Comparison of ENCODE assay signal across 22 cellular contexts in the genomic region with DNA sequence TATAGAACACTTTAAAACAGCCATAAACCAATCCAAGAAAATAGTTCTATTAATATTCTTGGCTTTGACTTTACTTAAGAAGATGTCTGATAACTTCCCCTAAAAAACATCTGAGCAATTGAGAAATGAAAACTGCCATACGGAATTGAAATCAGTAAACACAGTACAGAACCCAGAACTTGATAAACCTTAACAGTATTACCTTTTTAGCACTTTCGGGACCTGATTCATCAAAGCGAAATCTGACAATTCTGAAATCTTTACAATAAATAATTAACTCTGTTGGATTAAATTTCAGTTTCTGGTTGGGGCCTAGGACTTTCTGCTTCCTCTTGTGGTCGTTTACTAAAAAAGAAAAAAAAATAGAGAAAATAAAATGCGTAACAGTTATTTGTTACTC.
"Had no signal": no experiment of that assay in that cellular context is flagged by ENCODE, and none has a peak within 500 bp of the region (broad histone marks: within the 10 kb centered on the region; RNA-seq: fewer than 3 reads in every experiment).

No MANE protein-coding gene starts in this region.

- FAIRE-seq: endothelial cell of umbilical vein, TTC549 had no signal

- H3K4me1 ChIP-seq: neural progenitor cell, uterus had no signal

- H2AFZ ChIP-seq: neural progenitor cell had no signal

- H3K9ac ChIP-seq: neural progenitor cell had no signal

- H3K36me3 ChIP-seq: neural progenitor cell, uterus had no signal

- H3K9me3 ChIP-seq: body of pancreas, left ventricle myocardium inferior, sigmoid colon, stomach, uterus had no signal

- H3K4me2 ChIP-seq: neural progenitor cell, smooth muscle cell had no signal

- DNase-seq: activated CD4-positive, alpha-beta T cell treated with anti-CD3 and anti-CD28 coated beads for 1 hour; activated gamma-delta T cell treated with Interleukin-2 at 50 U/mL for 16 hours; activated T-cell treated with anti-CD3 and anti-CD28 coated beads, Interleukin-2, amount 50 U/mL, for 1 hour; body of pancreas; dermis blood vessel endothelial cell; effector memory CD4-positive, alpha-beta T cell; immature natural killer cell; kidney glomerular epithelial cell; left ventricle myocardium inferior; naive thymus-derived CD8-positive, alpha-beta T cell; sigmoid colon; stimulated activated CD4-positive, alpha-beta T cell treated with anti-CD3 and anti-CD28 coated beads, Interleukin-15, amount 100 ng/mL, for 24 hours; stomach; trophoblast cell; uterus had no signal

- H3K4me3 ChIP-seq: body of pancreas, cardiac muscle cell, left ventricle myocardium inferior, neural progenitor cell, sigmoid colon, smooth muscle cell, stomach, uterus had no signal

- H3K27me3 ChIP-seq: body of pancreas, cardiac muscle cell, neural progenitor cell, sigmoid colon, stomach, uterus had no signal

- ATAC-seq: body of pancreas; esophagus mucosa; naive thymus-derived CD8-positive, alpha-beta T cell; stimulated activated memory B cell treated with anti-CD40 and anti-IgM and Interleukin-4, amounts not matched to agents 10 μg/mL and 1 μg/mL and 100 μg/mL, for 72 hours had no signal

- H3K27ac ChIP-seq: cardiac muscle cell, left ventricle myocardium inferior, neural progenitor cell, sigmoid colon, stomach, uterus had no signal
